In the genomic region with DNA sequence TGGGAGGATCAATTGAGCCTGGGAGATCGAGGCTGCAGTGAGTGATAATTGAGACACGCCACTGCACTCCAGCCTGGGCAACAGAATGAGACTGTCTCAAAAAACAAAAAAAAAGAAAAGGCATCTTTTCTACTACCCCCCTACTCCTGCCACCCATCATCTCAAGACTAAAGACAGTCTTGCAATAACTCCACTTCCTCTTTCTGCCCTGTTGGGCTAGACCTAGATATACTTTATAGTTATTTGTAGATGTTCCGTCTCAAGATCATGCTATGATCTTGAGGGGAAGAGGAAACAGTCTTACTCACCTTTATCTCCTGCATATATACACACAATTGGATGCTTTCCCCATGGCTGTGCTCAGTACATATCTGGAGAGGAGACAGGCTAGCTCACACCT, we compare ENCODE assay signal across 1 cellular context.
A peak's percentile ranks its signal among the peaks of the same experiment; 100 is the strongest.
TF ChIP-seq lines count a peak whose summit lies in the region.

No MANE protein-coding gene starts in this region.

TF ChIP-seq in GM12878, 131 proteins besides CTCF, POLR2A, EP300 and RAD21:
- TF ChIP-seq BCL3 (IDR thresholded peaks at IDR 0.05; ENCODE audit: borderline replicate concordance, insufficient read depth, low read depth, low read length, poor library complexity, severe bottlenecking) (no peak), PKNOX1 (IDR thresholded peaks at IDR 0.05) (peak; percentile 36; the same call in 1 of the 2 replicates), E2F4 (IDR thresholded peaks at IDR 0.05; ENCODE audit: low read depth, low read length) (no peak), SPI1 (IDR thresholded peaks at IDR 0.05; ENCODE audit: borderline replicate concordance, insufficient read depth, low read depth, low read length) (peak; percentile 97), ZNF384 (IDR thresholded peaks at IDR 0.05; ENCODE audit: borderline replicate concordance, low read depth, low read length) (0 out of 2 replicates have a peak, but pooled peaks have one; percentile 30)
